Comparison of ENCODE assay signal across 18 cellular contexts in the genomic region with DNA sequence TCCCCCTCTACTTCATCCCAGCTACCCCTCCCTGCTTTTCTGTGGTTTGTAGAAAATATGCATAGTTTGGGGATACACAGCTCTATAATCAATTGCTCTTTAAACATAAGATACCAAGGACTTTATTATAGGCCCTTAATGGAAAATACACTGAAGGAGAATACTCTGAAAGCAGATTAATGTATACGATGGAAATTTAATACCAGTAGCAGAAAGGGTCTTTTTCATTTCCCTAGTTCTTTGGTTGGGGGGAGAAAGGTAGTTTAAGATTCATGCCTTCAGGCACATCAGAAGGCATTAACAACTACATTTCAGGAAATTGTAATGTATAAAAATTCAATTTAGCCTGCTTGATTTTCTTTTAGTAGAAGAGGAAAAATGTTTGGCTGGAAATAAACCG.
A peak's percentile ranks its signal among the peaks of the same experiment; 100 is the strongest.
DNase-seq lines count a peak whose midpoint lies in the region; TF ChIP-seq lines count a peak whose summit lies in the region.
"Had no signal": no experiment of that assay in that cellular context is flagged by ENCODE, and none has a peak within 500 bp of the region (broad histone marks: within the 10 kb centered on the region; RNA-seq: fewer than 3 reads in every experiment).

No MANE protein-coding gene starts in this region.

- POLR2A ChIA-PET in HEK293 (lab: Yijun Ruan, JAX) (no interaction called here), OCI-LY7 (lab: Charles Lee) (interaction anchor here (0.5 to 1.9 kb wide), 9 partner anchors 8 to 538 kb away, joined by 3 to 10 read pairs (median 3); no protein-coding TSS in a partner anchor)

- no TSS peak for BruUV-seq in OCI-LY7 (replicated peaks; lab: Mats Ljungman, UMichigan)

- CTCF ChIA-PET in HEK293 (lab: Yijun Ruan, JAX) (interaction anchor here (0.7 kb wide), 1 partner anchor 142 kb away, joined by 3 read pairs; no protein-coding TSS in a partner anchor), OCI-LY7 (lab: Charles Lee; ENCODE audit: unreplicated experiment) (no interaction called here)

- H3K79me2 ChIP-seq in OCI-LY7 (ENCODE audit: insufficient read depth, low read depth, low read length): no peaks in the 10 kb centered on the region

- H3K9me3 ChIP-seq in HEK293 (ENCODE audit: control insufficient read depth, insufficient read depth, low read depth, low read length): no peaks in the 10 kb centered on the region
- H3K9me3 ChIP-seq in OCI-LY7 (ENCODE audit: low read length): no peaks in the 10 kb centered on the region
- H3K9me3 ChIP-seq in iPS-20b (ENCODE audit: insufficient read depth, low read depth, low read length): no peaks in the 10 kb centered on the region
- H3K9me3 ChIP-seq in neuron (ENCODE audit: low read length): no peaks in the 10 kb centered on the region
- no peaks in the 10 kb centered on the region for H3K9me3 ChIP-seq in colonic mucosa
- H3K9me3 ChIP-seq in ascending aorta: no peaks in the 10 kb centered on the region
- H3K9me3 ChIP-seq: Caco-2, HAP-1, Peyer's patch, SJCRH30 had no signal

- H3K4me2 ChIP-seq in OCI-LY7 (ENCODE audit: low read length): peak overlapping the region; percentile 95
- H3K4me2 ChIP-seq: KMS-11 had no signal

- H3K9me2 ChIP-seq in OCI-LY7 (ENCODE audit: insufficient read depth, low read length): no peaks in the 10 kb centered on the region

- intact Hi-C loops in OCI-LY7 (cut with micrococcal nuclease; ENCODE audit: unreplicated experiment): no loop called here
- intact Hi-C loops in colonic mucosa (cut with DNase I): no loop called here
- intact Hi-C loops in ascending aorta (cut with DNase I): no loop called here

- TF ChIP-seq CTCF in HEK293 (tag by site-specific recombination; IDR thresholded peaks at IDR 0.05) (no peak), OCI-LY7 (conservative IDR thresholded peaks at IDR 0.05; ENCODE audit: low read length) (no peak), colonic mucosa (IDR thresholded peaks at IDR 0.05) (no peak), ascending aorta (IDR thresholded peaks at IDR 0.05) (no peak)

- H3K4me1 ChIP-seq in HEK293 (ENCODE audit: control insufficient read depth, insufficient read depth, low read length) (peaks cover 35% of the 10 kb centered on the region), OCI-LY7 (ENCODE audit: insufficient read depth, low read length, poor library complexity, severe bottlenecking) (peaks cover 41% of the 10 kb centered on the region), iPS-20b (ENCODE audit: insufficient read depth, low read length) (peaks cover 43% of the 10 kb centered on the region), neuron (ENCODE audit: insufficient read depth, low read length) (peaks cover 62% of the 10 kb centered on the region), colonic mucosa (no peaks in the 10 kb centered on the region), ascending aorta (no peaks in the 10 kb centered on the region)
- H3K4me1 ChIP-seq: Caco-2 had no signal

- DNase-seq in OCI-LY7 (ENCODE audit: low spot score): no peak
- DNase-seq in NCI-H748 treated with DMSO at 0.1 percent for 48 hours (lab: John Stamatoyannopoulos, UW): no peak
- no peak for DNase-seq in colonic mucosa
- no peak for DNase-seq in ascending aorta (ENCODE audit: low spot score in 2 of 2)
- DNase-seq: Caco-2; CD4-positive, alpha-beta T cell; GM23248; IMR-90; NCI-H1694; NCI-H2081; Peyer's patch; SJCRH30 had no signal

- peak overlapping the region; percentile 51; the same call in 1 of the 2 replicates for H2AFZ ChIP-seq in OCI-LY7 (ENCODE audit: low read length)
- peak overlapping the region; percentile 14 for H2AFZ ChIP-seq in neuron (ENCODE audit: low read depth, low read length)
- H2AFZ ChIP-seq: GM23248 had no signal

- no peaks in the 10 kb centered on the region for H4K20me1 ChIP-seq in OCI-LY7 (ENCODE audit: insufficient read depth, low read length)

- no peak overlapping the region for H3K27ac ChIP-seq in HEK293 (ENCODE audit: extremely low read depth, low read depth, low read length)
- H3K27ac ChIP-seq in OCI-LY7 (ENCODE audit: low read depth, low read length, poor library complexity, severe bottlenecking): no peak overlapping the region
- no peak overlapping the region for H3K27ac ChIP-seq in iPS-20b (ENCODE audit: low read length)
- no peak overlapping the region for H3K27ac ChIP-seq in colonic mucosa
- no peak overlapping the region for H3K27ac ChIP-seq in ascending aorta
- H3K27ac ChIP-seq: GM23248, KMS-11, Peyer's patch, SJCRH30 had no signal

- H3K27me3 ChIP-seq in iPS-20b (ENCODE audit: insufficient read depth, low read length): no peaks in the 10 kb centered on the region
- H3K27me3 ChIP-seq in neuron (ENCODE audit: insufficient read depth, low read length): no peaks in the 10 kb centered on the region
- H3K27me3 ChIP-seq in colonic mucosa: no peaks in the 10 kb centered on the region
- no peaks in the 10 kb centered on the region for H3K27me3 ChIP-seq in ascending aorta
- H3K27me3 ChIP-seq: Peyer's patch, SJCRH30 had no signal

- peak overlapping the region; percentile 34; the same call in 1 of the 2 replicates for H3K9ac ChIP-seq in iPS-20b (ENCODE audit: low read depth, low read length)
- no peak overlapping the region for H3K9ac ChIP-seq in colonic mucosa (ENCODE audit: low read depth in 2 of 2, low read length in 2 of 2)
- H3K9ac ChIP-seq: GM23248, KMS-11 had no signal

- H3K36me3 ChIP-seq in HEK293 (ENCODE audit: control insufficient read depth in 2 of 2, insufficient read depth in 1 of 2, low read length in 2 of 2) (no peaks in the 10 kb centered on the region), OCI-LY7 (ENCODE audit: insufficient read depth, low read length) (no peaks in the 10 kb centered on the region), iPS-20b (ENCODE audit: insufficient read depth, low read depth, low read length) (no peaks in the 10 kb centered on the region), neuron (ENCODE audit: insufficient read depth, low read length) (no peaks in the 10 kb centered on the region), colonic mucosa (no peaks in the 10 kb centered on the region), ascending aorta (no peaks in the 10 kb centered on the region)
- H3K36me3 ChIP-seq: HAP-1, Peyer's patch, SJCRH30 had no signal

- H3K4me3 ChIP-seq in HEK293 (ENCODE audit: low read depth, low read length) (no peak overlapping the region), OCI-LY7 (ENCODE audit: low read depth, low read length, poor library complexity, severe bottlenecking) (no peak overlapping the region), iPS-20b (ENCODE audit: low read length) (no peak overlapping the region), neuron (ENCODE audit: low read length) (no peak overlapping the region), colonic mucosa (no peak overlapping the region), ascending aorta (no peak overlapping the region)
- H3K4me3 ChIP-seq: GM12878, GM23248, HAP-1, Peyer's patch, SJCRH30 had no signal

TF ChIP-seq in HEK293, 187 proteins besides CTCF, POLR2A, EP300 and RAD21:
- TF ChIP-seq ZNF785 (tag by site-specific recombination; IDR thresholded peaks at IDR 0.05) (no peak), ZNF561 (tag by site-specific recombination; IDR thresholded peaks at IDR 0.05; ENCODE audit: borderline replicate concordance) (peak; percentile 93)
